9 cellular contexts compared by ENCODE assay signal in the genomic region with DNA sequence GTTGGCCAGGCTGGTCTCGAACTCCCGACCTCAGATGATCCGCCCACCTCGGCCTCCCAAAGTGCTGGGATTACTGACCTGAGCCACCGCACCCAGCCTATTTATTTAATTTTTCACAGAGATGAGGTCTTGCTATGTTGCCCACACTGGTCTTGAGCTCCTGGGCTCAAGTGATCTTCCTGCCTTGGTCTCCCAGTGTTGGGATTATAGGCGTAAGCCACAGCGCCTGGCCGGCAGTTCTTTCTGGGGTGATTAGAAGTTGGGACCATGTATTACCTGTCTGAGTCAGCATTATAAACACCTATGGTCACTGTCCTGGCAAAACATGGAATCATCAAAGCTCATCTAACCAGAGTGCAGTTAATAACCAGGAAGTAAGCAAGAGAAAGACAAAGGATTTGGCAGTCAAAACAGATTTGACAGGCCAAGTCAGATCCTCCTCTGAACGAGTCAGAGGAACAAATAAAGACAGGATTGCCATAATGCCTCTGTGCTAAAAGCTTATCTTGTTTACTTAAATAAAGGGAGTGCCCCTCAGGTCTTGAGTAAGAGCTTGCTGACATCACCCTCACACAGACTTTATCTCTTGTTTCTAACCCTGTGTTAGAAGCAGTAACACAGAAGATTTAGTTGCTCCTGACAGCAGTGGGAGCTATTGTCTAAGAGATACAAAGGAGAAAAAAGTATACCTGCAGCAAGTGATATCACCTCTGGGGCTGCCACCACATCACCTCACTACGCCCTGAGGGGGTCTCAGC. TPM values are rescaled to one million over a fixed set of nuclear protein-coding genes. Genes with fewer than 3 reads are reported as not detected.
A peak's percentile ranks its signal among the peaks of the same experiment; 100 is the strongest.
DNase-seq lines count a peak whose midpoint lies in the region; ATAC-seq and TF ChIP-seq lines count a peak whose summit lies in the region.
"Had no signal": no experiment of that assay in that cellular context is flagged by ENCODE, and none has a peak within 500 bp of the region (broad histone marks: within the 10 kb centered on the region; RNA-seq: fewer than 3 reads in every experiment).

No MANE protein-coding gene starts in this region.

- H3K27me3 Mint-ChIP-seq in activated CD4-positive, alpha-beta T cell treated with anti-CD3 and anti-CD28 coated beads for 36 hours: no peaks in the 10 kb centered on the region
- H3K27me3 Mint-ChIP-seq in activated CD4-positive, alpha-beta T cell treated with anti-CD3 and anti-CD28 coated beads, Interleukin-2, amount 10 ng/mL, durations not matched to agents 24 days and 14 days: no peaks in the 10 kb centered on the region
- no peaks in the 10 kb centered on the region for H3K27me3 Mint-ChIP-seq in type B pancreatic cell

- no peaks in the 10 kb centered on the region for H3K27me3 ChIP-seq in cardiac muscle cell

- H3K9me3 ChIP-seq in cardiac muscle cell (ENCODE audit: low read depth): no peaks in the 10 kb centered on the region

- peak overlapping the region; percentile 59 for H3K27ac ChIP-seq in cardiac muscle cell
- H3K27ac ChIP-seq: KMS-11 had no signal

- intact Hi-C loops in activated CD4-positive, alpha-beta T cell treated with anti-CD3 and anti-CD28 coated beads for 36 hours (cut with DNase I, micrococcal nuclease): no loop called here
- intact Hi-C loops in activated CD4-positive, alpha-beta T cell treated with anti-CD3 and anti-CD28 coated beads, Interleukin-2, amount 10 ng/mL, durations not matched to agents 24 days and 14 days (cut with micrococcal nuclease): no loop called here

- TF ChIP-seq CTCF in cardiac muscle cell (IDR thresholded peaks at IDR 0.05; ENCODE audit: low read depth, low read length) (peak; percentile 28), type B pancreatic cell (conservative IDR thresholded peaks at IDR 0.05) (no peak)

- peak overlapping the region; percentile 20 for H3K27ac Mint-ChIP-seq in activated CD4-positive, alpha-beta T cell treated with anti-CD3 and anti-CD28 coated beads for 36 hours
- no peak overlapping the region for H3K27ac Mint-ChIP-seq in activated CD4-positive, alpha-beta T cell treated with anti-CD3 and anti-CD28 coated beads, Interleukin-2, amount 10 ng/mL, durations not matched to agents 24 days and 14 days
- H3K27ac Mint-ChIP-seq in type B pancreatic cell: peak overlapping the region; percentile 99

- H3K36me3 Mint-ChIP-seq in activated CD4-positive, alpha-beta T cell treated with anti-CD3 and anti-CD28 coated beads for 36 hours (ENCODE audit: low read depth): peaks cover 3% of the 10 kb centered on the region
- peaks cover 8% of the 10 kb centered on the region for H3K36me3 Mint-ChIP-seq in activated CD4-positive, alpha-beta T cell treated with anti-CD3 and anti-CD28 coated beads, Interleukin-2, amount 10 ng/mL, durations not matched to agents 24 days and 14 days (ENCODE audit: low read depth)
- peaks cover 5% of the 10 kb centered on the region for H3K36me3 Mint-ChIP-seq in type B pancreatic cell

- no peak overlapping the region for H3K4me3 Mint-ChIP-seq in activated CD4-positive, alpha-beta T cell treated with anti-CD3 and anti-CD28 coated beads for 36 hours
- H3K4me3 Mint-ChIP-seq in activated CD4-positive, alpha-beta T cell treated with anti-CD3 and anti-CD28 coated beads, Interleukin-2, amount 10 ng/mL, durations not matched to agents 24 days and 14 days: no peak overlapping the region
- H3K4me3 Mint-ChIP-seq in type B pancreatic cell: no peak overlapping the region

- peaks cover 13% of the 10 kb centered on the region for H3K4me1 Mint-ChIP-seq in activated CD4-positive, alpha-beta T cell treated with anti-CD3 and anti-CD28 coated beads for 36 hours
- H3K4me1 Mint-ChIP-seq in activated CD4-positive, alpha-beta T cell treated with anti-CD3 and anti-CD28 coated beads, Interleukin-2, amount 10 ng/mL, durations not matched to agents 24 days and 14 days: peaks cover 13% of the 10 kb centered on the region
- H3K4me1 Mint-ChIP-seq in type B pancreatic cell (ENCODE audit: unreplicated experiment): peaks cover 7% of the 10 kb centered on the region

- H3K4me1 ChIP-seq in cardiac muscle cell (ENCODE audit: low read depth): peaks cover 44% of the 10 kb centered on the region

- CTCF ChIA-PET in activated CD4-positive, alpha-beta T cell treated with anti-CD3 and anti-CD28 coated beads for 36 hours (lab: Charles Lee): interaction anchor here (0.6 to 1.2 kb wide), 3 partner anchors 14 to 321 kb away, joined by 3 read pairs; no protein-coding TSS in a partner anchor

- POLR2A ChIA-PET in activated CD4-positive, alpha-beta T cell treated with anti-CD3 and anti-CD28 coated beads for 36 hours (lab: Charles Lee): no interaction called here

- H3K36me3 ChIP-seq in cardiac muscle cell: no peaks in the 10 kb centered on the region

- DNase-seq in activated CD4-positive, alpha-beta T cell treated with anti-CD3 and anti-CD28 coated beads for 36 hours: no peak
- DNase-seq in activated CD4-positive, alpha-beta T cell treated with anti-CD3 and anti-CD28 coated beads, Interleukin-2, amount 10 ng/mL, durations not matched to agents 24 days and 14 days: no peak
- DNase-seq in SW480 (ENCODE audit: low spot score): peak; percentile 64
- DNase-seq in cardiac muscle cell (ENCODE audit: low read depth in 1 of 2, low spot score in 1 of 2): peak; percentile 44 to 95
- DNase-seq in type B pancreatic cell (ENCODE audit: extremely low spot score, unreplicated experiment): no peak
- DNase-seq in COLO829 (ENCODE audit: low spot score): no peak

- ATAC-seq in activated CD4-positive, alpha-beta T cell treated with anti-CD3 and anti-CD28 coated beads for 36 hours: no peak
- ATAC-seq in GM18520 (IDR thresholded peaks at IDR 0.05; ENCODE audit: unreplicated experiment) (no peak), GM19455 (IDR thresholded peaks at IDR 0.05; ENCODE audit: unreplicated experiment) (no peak)

- H3K4me3 ChIP-seq in cardiac muscle cell: no peak overlapping the region

- H3K9me3 Mint-ChIP-seq in activated CD4-positive, alpha-beta T cell treated with anti-CD3 and anti-CD28 coated beads for 36 hours (ENCODE audit: low read depth): no peaks in the 10 kb centered on the region
- H3K9me3 Mint-ChIP-seq in activated CD4-positive, alpha-beta T cell treated with anti-CD3 and anti-CD28 coated beads, Interleukin-2, amount 10 ng/mL, durations not matched to agents 24 days and 14 days: no peaks in the 10 kb centered on the region
- H3K9me3 Mint-ChIP-seq in type B pancreatic cell: no peaks in the 10 kb centered on the region

RNA-seq across cellular contexts. Expression of gene SERPIND1, which starts 3.7 kb away (rescaled TPM):
- not detected for total RNA-seq in activated CD4-positive, alpha-beta T cell treated with anti-CD3 and anti-CD28 coated beads for 36 hours
- total RNA-seq in activated CD4-positive, alpha-beta T cell treated with anti-CD3 and anti-CD28 coated beads, Interleukin-2, amount 10 ng/mL, durations not matched to agents 24 days and 14 days: not detected in 2 replicates
- 0.88 and 1.3 TPM in 2 replicates for total RNA-seq in cardiac muscle cell
- 0.94 and 4.8 TPM in 2 replicates for polyA plus RNA-seq in cardiac muscle cell
- 5.6 and 7.1 TPM in 2 replicates for total RNA-seq in type B pancreatic cell (ENCODE audit: low replicate concordance)

Comparison
In these comparisons a context has a peak if more than half of its experiments do, and no peak if none do; other contexts are left out.
1. DNase-seq: peak in SW480 (single experiment) and cardiac muscle cell (2 of 2); none in activated CD4-positive, alpha-beta T cell treated with anti-CD3 and anti-CD28 coated beads for 36 hours (single experiment), activated CD4-positive, alpha-beta T cell treated with anti-CD3 and anti-CD28 coated beads, Interleukin-2, amount 10 ng/mL, durations not matched to agents 24 days and 14 days (single experiment), type B pancreatic cell (single experiment) and COLO829 (single experiment).